Comparison of ENCODE assay signal across 13 cellular contexts in genomic region chr2:69494126-69494525, GRCh38.
"Had no signal": no experiment of that assay in that cellular context is flagged by ENCODE, and none has a peak within 500 bp of the region (broad histone marks: within the 10 kb centered on the region; RNA-seq: fewer than 3 reads in every experiment).

No MANE protein-coding gene starts in this region.

- H3K4me3 Mint-ChIP-seq: activated CD4-positive, alpha-beta memory T cell treated with anti-CD3 and anti-CD28 coated beads for 36 hours; activated naive CD4-positive, alpha-beta T cell treated with anti-CD3 and anti-CD28 coated beads, Interleukin-2, amount 10 ng/mL, durations not matched to agents 7 days and 5 days; T-helper 1 cell treated with Interleukin-12 subunit alpha and Interleukin-12 subunit beta and Interleukin-4 antibody, amounts not matched to agents 30 μg/mL and 1 μg/mL, for 36 hours; type B pancreatic cell had no signal

- DNase-seq: activated CD4-positive, alpha-beta memory T cell treated with anti-CD3 and anti-CD28 coated beads for 36 hours; activated CD8-positive, alpha-beta memory T cell treated with anti-CD3 and anti-CD28 coated beads, Interleukin-2, amount 50 U/mL, for 4 hours; activated naive CD4-positive, alpha-beta T cell treated with anti-CD3 and anti-CD28 coated beads, Interleukin-2, amount 10 ng/mL, durations not matched to agents 7 days and 5 days; colonic mucosa; foreskin keratinocyte; left cardiac atrium; psoas muscle; spleen; stimulated activated CD4-positive, alpha-beta T cell treated with anti-CD3 and anti-CD28 coated beads, Interleukin-1b, Interleukin-23, amount 100 ng/mL, for 48 hours; stimulated activated naive CD4-positive, alpha-beta T cell had no signal

- H3K27ac ChIP-seq: breast epithelium, foreskin keratinocyte, psoas muscle, spleen had no signal

- H3K36me3 ChIP-seq: breast epithelium, colonic mucosa had no signal

- H3K4me3 ChIP-seq: breast epithelium, colonic mucosa, psoas muscle, spleen had no signal

- H3K4me1 ChIP-seq: breast epithelium, foreskin keratinocyte, psoas muscle had no signal

- H3K27me3 ChIP-seq: breast epithelium, colonic mucosa, foreskin keratinocyte, spleen had no signal

- H3K9me3 ChIP-seq: breast epithelium, colonic mucosa, psoas muscle, spleen had no signal

- H3K27me3 Mint-ChIP-seq: activated CD4-positive, alpha-beta memory T cell treated with anti-CD3 and anti-CD28 coated beads for 36 hours; activated naive CD4-positive, alpha-beta T cell treated with anti-CD3 and anti-CD28 coated beads, Interleukin-2, amount 10 ng/mL, durations not matched to agents 7 days and 5 days; type B pancreatic cell had no signal

- H3K9me3 Mint-ChIP-seq: activated CD4-positive, alpha-beta memory T cell treated with anti-CD3 and anti-CD28 coated beads for 36 hours; activated naive CD4-positive, alpha-beta T cell treated with anti-CD3 and anti-CD28 coated beads, Interleukin-2, amount 10 ng/mL, durations not matched to agents 7 days and 5 days; T-helper 1 cell treated with Interleukin-12 subunit alpha and Interleukin-12 subunit beta and Interleukin-4 antibody, amounts not matched to agents 30 μg/mL and 1 μg/mL, for 36 hours; type B pancreatic cell had no signal

- ATAC-seq: foreskin keratinocyte, psoas muscle had no signal

- H3K27ac Mint-ChIP-seq: activated CD4-positive, alpha-beta memory T cell treated with anti-CD3 and anti-CD28 coated beads for 36 hours; activated naive CD4-positive, alpha-beta T cell treated with anti-CD3 and anti-CD28 coated beads, Interleukin-2, amount 10 ng/mL, durations not matched to agents 7 days and 5 days; T-helper 1 cell treated with Interleukin-12 subunit alpha and Interleukin-12 subunit beta and Interleukin-4 antibody, amounts not matched to agents 30 μg/mL and 1 μg/mL, for 36 hours had no signal
